In genomic region chr3:129627350-129628168, GRCh38 we compare ENCODE assay signal across 8 cellular contexts. TPM values are rescaled to one million over a fixed set of nuclear protein-coding genes. Genes with fewer than 3 reads are reported as not detected.
DNase-seq lines count a peak whose midpoint lies in the region; ATAC-seq and TF ChIP-seq lines count a peak whose summit lies in the region.

No MANE protein-coding gene starts in this region.

- TF ChIP-seq CTCF in HFF-Myc (IDR thresholded peaks at IDR 0.05; ENCODE audit: low read depth, low read length, missing control alignments) (peak; percentile 79), body of pancreas (IDR thresholded peaks at IDR 0.05) (peak; percentile 51 to 91 (median 90)), retinal pigment epithelial cell (conservative IDR thresholded peaks at IDR 0.05; ENCODE audit: low read depth, low read length) (peak; percentile 92)

- H3K4me1 Mint-ChIP-seq in T-helper 2 cell treated with Interferon-gamma antibody and Interleukin-4, amounts not matched to agents 5 μg/mL and 100 μg/mL, for 36 hours (ENCODE audit: low read depth): peaks cover 15% of the 10 kb centered on the region

- peak overlapping the region; percentile 51 for H3K4me3 ChIP-seq in HFF-Myc (replicated peaks; ENCODE audit: low read depth, low read length)
- H3K4me3 ChIP-seq in body of pancreas: peak overlapping the region; percentile 28 to 46
- peak overlapping the region; percentile 68; the same call in 1 of the 2 replicates for H3K4me3 ChIP-seq in iPS DF 6.9 (ENCODE audit: low read length)
- peak overlapping the region; percentile 43 for H3K4me3 ChIP-seq in retinal pigment epithelial cell (ENCODE audit: low read length)

- no peaks in the 10 kb centered on the region for H3K9me3 ChIP-seq in ES-I3 (ENCODE audit: control insufficient read depth, insufficient read depth, low read length)
- no peaks in the 10 kb centered on the region for H3K9me3 ChIP-seq in body of pancreas
- no peaks in the 10 kb centered on the region for H3K9me3 ChIP-seq in iPS DF 6.9 (ENCODE audit: control insufficient read depth, insufficient read depth, low read length)

- 2 to 5% methylated on average over 36 to 38 of the region's 38 CpGs for WGBS in body of pancreas, 2 donors
- no CpG with 5 or more reads among the region's 38 CpGs for WGBS in iPS DF 6.9 (ENCODE audit: insufficient coverage, insufficient read length)

- DNase-seq in HFF-Myc (ENCODE audit: extremely low read depth, low read depth) (peak; percentile 57), NCI-H146 treated with DMSO at 0.1 percent for 48 hours (lab: John Stamatoyannopoulos, UW; ENCODE audit: unreplicated experiment) (peak; percentile 85), body of pancreas (peak; percentile 70 to 78 (median 74)), iPS DF 6.9 (ENCODE audit: low read depth, low spot score) (no peak), retinal pigment epithelial cell (ENCODE audit: low read depth) (no peak)
- DNase-seq in T-helper 2 cell treated with Interferon-gamma antibody and Interleukin-4, amounts not matched to agents 5 μg/mL and 100 μg/mL, for 36 hours (ENCODE audit: low spot score): peak; percentile 47

- peak overlapping the region; percentile 88 for H3K9ac ChIP-seq in ES-I3 (ENCODE audit: low read depth, low read length)

- peak overlapping the region; percentile 79 for H3K27ac Mint-ChIP-seq in T-helper 2 cell treated with Interferon-gamma antibody and Interleukin-4, amounts not matched to agents 5 μg/mL and 100 μg/mL, for 36 hours

- TF ChIP-seq POLR2A in body of pancreas (IDR thresholded peaks at IDR 0.05): peak in 1 of 3 donors; percentile 36

- H3K9me3 Mint-ChIP-seq in T-helper 2 cell treated with Interferon-gamma antibody and Interleukin-4, amounts not matched to agents 5 μg/mL and 100 μg/mL, for 36 hours: no peaks in the 10 kb centered on the region

- H3K36me3 ChIP-seq in ES-I3 (ENCODE audit: insufficient read depth, low read length): no peaks in the 10 kb centered on the region
- H3K36me3 ChIP-seq in body of pancreas (replicated peaks in 1 of 2; ENCODE audit: insufficient read depth in 1 of 2, low read depth in 2 of 2): no peaks in the 10 kb centered on the region
- no peaks in the 10 kb centered on the region for H3K36me3 ChIP-seq in iPS DF 6.9 (ENCODE audit: control insufficient read depth, insufficient read depth, low read length)

- peak overlapping the region; percentile 86 to 97 (median 94) for H3K27ac ChIP-seq in body of pancreas
- H3K27ac ChIP-seq in iPS DF 6.9 (ENCODE audit: low read length): no peak overlapping the region

- peak overlapping the region; percentile 83 for H3K4me3 Mint-ChIP-seq in T-helper 2 cell treated with Interferon-gamma antibody and Interleukin-4, amounts not matched to agents 5 μg/mL and 100 μg/mL, for 36 hours

- no peaks in the 10 kb centered on the region for H3K36me3 Mint-ChIP-seq in T-helper 2 cell treated with Interferon-gamma antibody and Interleukin-4, amounts not matched to agents 5 μg/mL and 100 μg/mL, for 36 hours (ENCODE audit: low read depth)

- ATAC-seq in body of pancreas: peak; percentile 55
- no peak for ATAC-seq in HG03039 (IDR thresholded peaks at IDR 0.05; ENCODE audit: unreplicated experiment)

- intact Hi-C loops in body of pancreas (cut with DNase I): loop anchor here (5.0 kb wide), 1 partner anchor 305 kb away; no protein-coding TSS in a partner anchor

- no peaks in the 10 kb centered on the region for H3K27me3 Mint-ChIP-seq in T-helper 2 cell treated with Interferon-gamma antibody and Interleukin-4, amounts not matched to agents 5 μg/mL and 100 μg/mL, for 36 hours (ENCODE audit: low read depth)

- H3K27me3 ChIP-seq in body of pancreas (no peaks in the 10 kb centered on the region), iPS DF 6.9 (ENCODE audit: control insufficient read depth, insufficient read depth, low read length) (no peaks in the 10 kb centered on the region)

- peaks cover 10% of the 10 kb centered on the region; the same call in 1 of the 2 replicates for H3K4me1 ChIP-seq in ES-I3 (ENCODE audit: insufficient read depth, low read length)
- H3K4me1 ChIP-seq in body of pancreas: peaks cover 53% of the 10 kb centered on the region
- peaks cover 2% of the 10 kb centered on the region; the same call in 1 of the 2 replicates for H3K4me1 ChIP-seq in iPS DF 6.9 (ENCODE audit: control insufficient read depth, insufficient read depth, low read length)

RNA-seq across cellular contexts. Expression of gene PLXND1, which starts 21.1 kb away (rescaled TPM):
- total RNA-seq in body of pancreas: 100 to 1,000 TPM in 1 of 2 donors, 10 to 100 TPM in 1; 47.7 to 135 TPM

Comparison
In these comparisons a context has a peak if more than half of its experiments do, and no peak if none do; other contexts are left out.
1. DNase-seq: peak in HFF-Myc (single experiment), NCI-H146 treated with DMSO at 0.1 percent for 48 hours (single experiment), T-helper 2 cell treated with Interferon-gamma antibody and Interleukin-4, amounts not matched to agents 5 μg/mL and 100 μg/mL, for 36 hours (single experiment) and body of pancreas (4 of 4); none in iPS DF 6.9 (single experiment) and retinal pigment epithelial cell (single experiment).
2. Peak in every context shown above with its lines, with median percentiles within 50 percentile points of each other: H3K4me3 ChIP-seq and CTCF ChIP-seq.